Comparison of ENCODE assay signal across 1 cellular context in genomic region chr1:181541947-181542346, GRCh38.
TF ChIP-seq lines count a peak whose summit lies in the region.

No MANE protein-coding gene starts in this region.

TF ChIP-seq in IMR-90, 13 proteins besides CTCF, POLR2A, EP300 and RAD21 (continued from another document):
- TF ChIP-seq ELK1 (IDR thresholded peaks at IDR 0.05; ENCODE audit: borderline replicate concordance, low read depth, low read length) = no peak
- no peak for TF ChIP-seq MXI1 (IDR thresholded peaks at IDR 0.05; ENCODE audit: borderline replicate concordance, low read depth, low read length)
- no peak for TF ChIP-seq SMC3 (IDR thresholded peaks at IDR 0.05; ENCODE audit: low read depth, low read length)
- no peak for TF ChIP-seq BHLHE40 (IDR thresholded peaks at IDR 0.05; ENCODE audit: low read depth, low read length)
- no peak for TF ChIP-seq RCOR1 (IDR thresholded peaks at IDR 0.05; ENCODE audit: insufficient replicate concordance, low read length)
- TF ChIP-seq CEBPB (IDR thresholded peaks at IDR 0.05; ENCODE audit: low read depth, low read length) = no peak
- TF ChIP-seq MAFK (IDR thresholded peaks at IDR 0.05; ENCODE audit: low read depth, low read length) = no peak
- no peak for TF ChIP-seq FOS (IDR thresholded peaks at IDR 0.05; ENCODE audit: low read depth, low read length)
- TF ChIP-seq USF2 (IDR thresholded peaks at IDR 0.05; ENCODE audit: low read depth, low read length) = no peak
- TF ChIP-seq CHD1 (IDR thresholded peaks at IDR 0.05; ENCODE audit: low read depth, low read length) = no peak
